ENCODE assay signal across 31 cellular contexts in genomic region chr12:113111247-113111646, GRCh38. TPM values are rescaled to one million over a fixed set of nuclear protein-coding genes. Genes with fewer than 3 reads are reported as not detected.
"Had no signal": no experiment of that assay in that cellular context is flagged by ENCODE, and none has a peak within 500 bp of the region (broad histone marks: within the 10 kb centered on the region; RNA-seq: fewer than 3 reads in every experiment).

No MANE protein-coding gene starts in this region.

- H3K27me3 Mint-ChIP-seq: stimulated activated naive B cell treated with anti-CD40 and anti-IgM and Interleukin-4, amounts not matched to agents 10 μg/mL and 1 μg/mL and 100 μg/mL, for 72 hours; stimulated activated naive CD8-positive, alpha-beta T cell treated with anti-CD3 and anti-CD28 coated beads, Interleukin-15, amount 100 ng/mL, for 72 hours; stimulated activated naive CD8-positive, alpha-beta T cell treated with anti-CD3 and anti-CD28 coated beads, Interleukin-15, Interleukin-2, amounts not matched to agents 100 ng/mL and 50 ng/mL, for 24 hours had no signal

- FAIRE-seq: urothelium cell line had no signal

- H3K4me3 Mint-ChIP-seq: stimulated activated memory B cell treated with anti-CD40 and anti-IgM and Interleukin-4, amounts not matched to agents 10 μg/mL and 1 μg/mL and 100 μg/mL, for 72 hours; stimulated activated naive B cell treated with anti-CD40 and anti-IgM and Interleukin-4, amounts not matched to agents 10 μg/mL and 1 μg/mL and 100 μg/mL, for 72 hours; stimulated activated naive CD8-positive, alpha-beta T cell treated with anti-CD3 and anti-CD28 coated beads, Interleukin-15, amount 100 ng/mL, for 72 hours; stimulated activated naive CD8-positive, alpha-beta T cell treated with anti-CD3 and anti-CD28 coated beads, Interleukin-15, Interleukin-2, amounts not matched to agents 100 ng/mL and 50 ng/mL, for 24 hours; type B pancreatic cell had no signal

- ATAC-seq: stimulated activated memory B cell treated with anti-CD40 and anti-IgM and Interleukin-4, amounts not matched to agents 10 μg/mL and 1 μg/mL and 100 μg/mL, for 72 hours; stimulated activated naive B cell treated with anti-CD40 and anti-IgM and Interleukin-4, amounts not matched to agents 10 μg/mL and 1 μg/mL and 100 μg/mL, for 72 hours; stimulated activated naive CD8-positive, alpha-beta T cell treated with anti-CD3 and anti-CD28 coated beads, Interleukin-15, amount 100 ng/mL, for 72 hours; stimulated activated naive CD8-positive, alpha-beta T cell treated with anti-CD3 and anti-CD28 coated beads, Interleukin-15, Interleukin-2, amounts not matched to agents 100 U/mL and 50 U/mL, for 24 hours; upper lobe of right lung had no signal

- H3K9me3 Mint-ChIP-seq: stimulated activated memory B cell treated with anti-CD40 and anti-IgM and Interleukin-4, amounts not matched to agents 10 μg/mL and 1 μg/mL and 100 μg/mL, for 72 hours; stimulated activated naive B cell treated with anti-CD40 and anti-IgM and Interleukin-4, amounts not matched to agents 10 μg/mL and 1 μg/mL and 100 μg/mL, for 72 hours; stimulated activated naive CD8-positive, alpha-beta T cell treated with anti-CD3 and anti-CD28 coated beads, Interleukin-15, amount 100 ng/mL, for 72 hours; stimulated activated naive CD8-positive, alpha-beta T cell treated with anti-CD3 and anti-CD28 coated beads, Interleukin-15, Interleukin-2, amounts not matched to agents 100 ng/mL and 50 ng/mL, for 24 hours; type B pancreatic cell had no signal

- H3K27ac ChIP-seq: stomach, suprapubic skin, testis, thoracic aorta, thyroid gland, tibial artery, tibial nerve, transverse colon, upper lobe of left lung, upper lobe of right lung, uterus, vagina had no signal

- H3K4me1 Mint-ChIP-seq: stimulated activated memory B cell treated with anti-CD40 and anti-IgM and Interleukin-4, amounts not matched to agents 10 μg/mL and 1 μg/mL and 100 μg/mL, for 72 hours had no signal

- H3K27ac Mint-ChIP-seq: stimulated activated memory B cell treated with anti-CD40 and anti-IgM and Interleukin-4, amounts not matched to agents 10 μg/mL and 1 μg/mL and 100 μg/mL, for 72 hours; stimulated activated naive B cell treated with anti-CD40 and anti-IgM and Interleukin-4, amounts not matched to agents 10 μg/mL and 1 μg/mL and 100 μg/mL, for 72 hours; stimulated activated naive CD8-positive, alpha-beta T cell treated with anti-CD3 and anti-CD28 coated beads, Interleukin-15, amount 100 ng/mL, for 72 hours; stimulated activated naive CD8-positive, alpha-beta T cell treated with anti-CD3 and anti-CD28 coated beads, Interleukin-15, Interleukin-2, amounts not matched to agents 100 ng/mL and 50 ng/mL, for 24 hours; type B pancreatic cell had no signal

- H3K4me1 ChIP-seq: stomach, suprapubic skin, testis, tibial artery, tibial nerve, transverse colon, upper lobe of left lung, upper lobe of right lung, uterus, vagina had no signal

- H3K4me3 ChIP-seq: stomach, suprapubic skin, testis, thoracic aorta, thyroid gland, tibial artery, tibial nerve, transverse colon, upper lobe of left lung, upper lobe of right lung, uterus, vagina had no signal

- H3K36me3 ChIP-seq: suprapubic skin, thoracic aorta, tibial artery, tibial nerve, transverse colon, upper lobe of left lung, upper lobe of right lung, uterus, vagina had no signal

- H3K9me3 ChIP-seq: stomach, suprapubic skin, testis, thoracic aorta, thyroid gland, tibial artery, tibial nerve, transverse colon, upper lobe of left lung, upper lobe of right lung, uterus, vagina had no signal

- DNase-seq: stimulated activated CD4-positive, alpha-beta T cell treated with anti-CD3 and anti-CD28 coated beads, Interleukin-2, amount 100 ng/mL, for 48 hours; stimulated activated CD4-positive, alpha-beta T cell treated with anti-CD3 and anti-CD28 coated beads, Interleukin-4, amount 100 ng/mL, for 1 hour; stimulated activated CD4-positive, alpha-beta T cell treated with anti-CD3 and anti-CD28 coated beads, Interleukin-4, amount 100 ng/mL, for 24 hours; stimulated activated CD4-positive, alpha-beta T cell treated with anti-CD3 and anti-CD28 coated beads, Interleukin-4, amount 100 ng/mL, for 4 hours; stimulated activated CD8-positive, alpha-beta memory T cell treated with anti-CD3 and anti-CD28 coated beads, Interleukin-4, amount 100 ng/mL, for 48 hours; stimulated activated naive B cell treated with anti-CD40 and anti-IgM and Interleukin-4, amounts not matched to agents 10 μg/mL and 1 μg/mL and 100 μg/mL, for 72 hours; stimulated activated naive CD4-positive, alpha-beta T cell; stimulated activated naive CD4-positive, alpha-beta T cell treated with Interleukin-2 at 50 U/mL for 16 hours; stimulated activated naive CD8-positive, alpha-beta T cell treated with anti-CD3 and anti-CD28 coated beads, Interleukin-15, amount 100 ng/mL, for 72 hours; stimulated activated naive CD8-positive, alpha-beta T cell treated with anti-CD3 and anti-CD28 coated beads, Interleukin-15, Interleukin-2, amounts not matched to agents 100 U/mL and 50 U/mL, for 24 hours; stomach; substantia nigra; testis; thyroid gland; tibial artery; transverse colon; trophoblast cell; upper lobe of right lung; uterus had no signal

- H3K36me3 Mint-ChIP-seq: type B pancreatic cell had no signal

- H3K27me3 ChIP-seq: testis, thyroid gland, tibial nerve, upper lobe of left lung, uterus, vagina had no signal

RNA-seq across cellular contexts. Expression of gene RASAL1, which starts 24.3 kb away (rescaled TPM):
- total RNA-seq: subcutaneous adipose tissue had no signal

RNA-seq across cellular contexts. Expression of gene CFAP73, which starts 38.3 kb away (rescaled TPM):
- total RNA-seq: subcutaneous adipose tissue, thoracic aorta, tibial nerve, transverse colon, upper lobe of right lung, ureter, urinary bladder, vagina had no signal
